Comparison of ENCODE assay signal across 23 cellular contexts in genomic region chr10:50586740-50587088, GRCh38.
"Had no signal": no experiment of that assay in that cellular context is flagged by ENCODE, and none has a peak within 500 bp of the region (broad histone marks: within the 10 kb centered on the region; RNA-seq: fewer than 3 reads in every experiment).

No MANE protein-coding gene starts in this region.

- H3K27ac ChIP-seq: esophagus squamous epithelium, heart left ventricle, sigmoid colon, testis, vagina had no signal

- H3K4me1 Mint-ChIP-seq: activated CD4-positive, alpha-beta T cell treated with anti-CD3 and anti-CD28 coated beads, Interleukin-2, amount 10 ng/mL, durations not matched to agents 7 days and 5 days; activated naive CD4-positive, alpha-beta T cell treated with anti-CD3 and anti-CD28 coated beads, Interleukin-2, amount 10 ng/mL, durations not matched to agents 7 days and 5 days; nephron progenitor cell had no signal

- H3K27me3 ChIP-seq: esophagus squamous epithelium, heart left ventricle, sigmoid colon, testis, vagina had no signal

- H3K4me3 ChIP-seq: esophagus squamous epithelium, heart left ventricle, sigmoid colon, testis, vagina had no signal

- FAIRE-seq: islet of Langerhans had no signal

- DNase-seq: activated CD4-positive, alpha-beta T cell treated with anti-CD3 and anti-CD28 coated beads, Interleukin-2, amount 10 ng/mL, durations not matched to agents 7 days and 5 days; activated CD4-positive, CD25-positive, alpha-beta regulatory T cell treated with anti-CD3 and anti-CD28 coated beads, Interleukin-2, amount 50 U/mL, for 72 hours; activated CD8-positive, alpha-beta memory T cell treated with anti-CD3 and anti-CD28 coated beads, Interleukin-2, amount 10 ng/mL, durations not matched to agents 7 days and 5 days; activated CD8-positive, alpha-beta T cell treated with anti-CD3 and anti-CD28 coated beads for 36 hours; activated effector memory CD4-positive, alpha-beta T cell treated with anti-CD3 and anti-CD28 coated beads, Interleukin-2, amount 50 U/mL, for 16 hours; activated naive CD4-positive, alpha-beta T cell treated with anti-CD3 and anti-CD28 coated beads, Interleukin-2, amount 10 ng/mL, durations not matched to agents 7 days and 5 days; activated T-cell treated with anti-CD3 and anti-CD28 coated beads for 4 hours; amygdala; effector memory CD8-positive, alpha-beta T cell; esophagus squamous epithelium; heart left ventricle; left cardiac atrium; nephron progenitor cell; posterior cingulate gyrus; sigmoid colon; stimulated activated CD4-positive, alpha-beta T cell treated with anti-CD3 and anti-CD28 coated beads, Interleukin-2, amount 100 ng/mL, for 48 hours; stimulated activated CD8-positive, alpha-beta memory T cell treated with anti-CD3 and anti-CD28 coated beads, Interleukin-4, amount 100 ng/mL, for 48 hours; stimulated activated naive B cell treated with anti-CD40 and anti-IgM and Interleukin-4, amounts not matched to agents 10 μg/mL and 1 μg/mL and 100 μg/mL, for 72 hours; T-helper 2 cell; testis had no signal

- H3K9me3 ChIP-seq: esophagus squamous epithelium, heart left ventricle, sigmoid colon, testis, vagina had no signal

- H3K4me1 ChIP-seq: testis had no signal

- H3K27ac Mint-ChIP-seq: activated CD4-positive, alpha-beta T cell treated with anti-CD3 and anti-CD28 coated beads, Interleukin-2, amount 10 ng/mL, durations not matched to agents 7 days and 5 days; activated CD8-positive, alpha-beta memory T cell treated with anti-CD3 and anti-CD28 coated beads, Interleukin-2, amount 10 ng/mL, durations not matched to agents 7 days and 5 days; activated CD8-positive, alpha-beta T cell treated with anti-CD3 and anti-CD28 coated beads for 36 hours; activated naive CD4-positive, alpha-beta T cell treated with anti-CD3 and anti-CD28 coated beads, Interleukin-2, amount 10 ng/mL, durations not matched to agents 7 days and 5 days; effector memory CD8-positive, alpha-beta T cell; memory B cell; nephron progenitor cell; stimulated activated naive B cell treated with anti-CD40 and anti-IgM and Interleukin-4, amounts not matched to agents 10 μg/mL and 1 μg/mL and 100 μg/mL, for 72 hours had no signal

- ATAC-seq: activated CD8-positive, alpha-beta memory T cell treated with anti-CD3 and anti-CD28 coated beads, Interleukin-2, amount 10 ng/mL, durations not matched to agents 7 days and 5 days; activated CD8-positive, alpha-beta T cell treated with anti-CD3 and anti-CD28 coated beads for 36 hours; effector memory CD8-positive, alpha-beta T cell; stimulated activated naive B cell treated with anti-CD40 and anti-IgM and Interleukin-4, amounts not matched to agents 10 μg/mL and 1 μg/mL and 100 μg/mL, for 72 hours had no signal

- H3K9me3 Mint-ChIP-seq: activated CD4-positive, alpha-beta T cell treated with anti-CD3 and anti-CD28 coated beads, Interleukin-2, amount 10 ng/mL, durations not matched to agents 7 days and 5 days; activated CD8-positive, alpha-beta T cell treated with anti-CD3 and anti-CD28 coated beads for 36 hours; activated naive CD4-positive, alpha-beta T cell treated with anti-CD3 and anti-CD28 coated beads, Interleukin-2, amount 10 ng/mL, durations not matched to agents 7 days and 5 days; effector memory CD8-positive, alpha-beta T cell; memory B cell; nephron progenitor cell; stimulated activated naive B cell treated with anti-CD40 and anti-IgM and Interleukin-4, amounts not matched to agents 10 μg/mL and 1 μg/mL and 100 μg/mL, for 72 hours had no signal

- H3K4me3 Mint-ChIP-seq: activated CD4-positive, alpha-beta T cell treated with anti-CD3 and anti-CD28 coated beads, Interleukin-2, amount 10 ng/mL, durations not matched to agents 7 days and 5 days; activated CD8-positive, alpha-beta memory T cell treated with anti-CD3 and anti-CD28 coated beads, Interleukin-2, amount 10 ng/mL, durations not matched to agents 7 days and 5 days; activated CD8-positive, alpha-beta T cell treated with anti-CD3 and anti-CD28 coated beads for 36 hours; activated naive CD4-positive, alpha-beta T cell treated with anti-CD3 and anti-CD28 coated beads, Interleukin-2, amount 10 ng/mL, durations not matched to agents 7 days and 5 days; effector memory CD8-positive, alpha-beta T cell; memory B cell; nephron progenitor cell; stimulated activated naive B cell treated with anti-CD40 and anti-IgM and Interleukin-4, amounts not matched to agents 10 μg/mL and 1 μg/mL and 100 μg/mL, for 72 hours had no signal

- H3K27me3 Mint-ChIP-seq: activated CD4-positive, alpha-beta T cell treated with anti-CD3 and anti-CD28 coated beads, Interleukin-2, amount 10 ng/mL, durations not matched to agents 7 days and 5 days; activated CD8-positive, alpha-beta memory T cell treated with anti-CD3 and anti-CD28 coated beads, Interleukin-2, amount 10 ng/mL, durations not matched to agents 7 days and 5 days; activated CD8-positive, alpha-beta T cell treated with anti-CD3 and anti-CD28 coated beads for 36 hours; activated naive CD4-positive, alpha-beta T cell treated with anti-CD3 and anti-CD28 coated beads, Interleukin-2, amount 10 ng/mL, durations not matched to agents 7 days and 5 days; effector memory CD8-positive, alpha-beta T cell; memory B cell; stimulated activated naive B cell treated with anti-CD40 and anti-IgM and Interleukin-4, amounts not matched to agents 10 μg/mL and 1 μg/mL and 100 μg/mL, for 72 hours had no signal
